In the genomic region with DNA sequence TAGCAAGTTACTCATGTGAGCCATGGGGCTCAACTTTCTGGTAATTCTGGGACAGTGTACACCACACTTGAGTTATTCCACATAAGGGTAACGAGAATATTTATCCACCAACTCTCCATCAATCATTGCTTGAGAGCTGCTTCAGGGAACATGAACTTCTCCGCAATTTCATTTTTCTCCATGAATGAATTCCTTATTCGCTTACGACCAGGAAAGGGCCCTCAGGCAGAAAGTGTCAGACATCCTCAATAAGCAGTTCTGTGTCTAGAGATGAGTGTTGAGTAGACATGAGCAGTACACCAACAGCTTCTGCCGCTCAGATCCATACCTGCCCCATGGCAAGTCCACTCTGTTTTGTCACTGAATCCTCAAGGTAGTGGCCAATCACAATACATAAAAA, we compare ENCODE assay signal across 36 cellular contexts. TPM values are rescaled to one million over a fixed set of nuclear protein-coding genes. Genes with fewer than 3 reads are reported as not detected.
"Had no signal": no experiment of that assay in that cellular context is flagged by ENCODE, and none has a peak within 500 bp of the region (broad histone marks: within the 10 kb centered on the region; RNA-seq: fewer than 3 reads in every experiment).

No MANE protein-coding gene starts in this region.

- DNase-seq: activated B cell treated with CpG ODN at 0.5 μM for 24 hours; activated CD4-positive, alpha-beta memory T cell treated with anti-CD3 and anti-CD28 coated beads, Interleukin-2, amount 10 ng/mL, durations not matched to agents 7 days and 5 days; activated CD4-positive, alpha-beta T cell treated with anti-CD3 and anti-CD28 coated beads for 4 hours; activated CD4-positive, alpha-beta T cell treated with anti-CD3 and anti-CD28 coated beads, Interleukin-2, amount 10 ng/mL, durations not matched to agents 24 days and 14 days; activated CD4-positive, alpha-beta T cell treated with anti-CD3 and anti-CD28 coated beads, Interleukin-2, amount 50 U/mL, for 1 hour; activated CD4-positive, alpha-beta T cell treated with anti-CD3 and anti-CD28 coated beads, Interleukin-2, amount 50 U/mL, for 48 hours; activated CD4-positive, CD25-positive, alpha-beta regulatory T cell treated with anti-CD3 and anti-CD28 coated beads, Interleukin-2, amount 50 U/mL, for 72 hours; activated CD8-positive, alpha-beta memory T cell treated with anti-CD3 and anti-CD28 coated beads for 24 hours; activated CD8-positive, alpha-beta memory T cell treated with anti-CD3 and anti-CD28 coated beads, Interleukin-2, amount 10 ng/mL, durations not matched to agents 7 days and 5 days; activated CD8-positive, alpha-beta memory T cell treated with anti-CD3 and anti-CD28 coated beads, Interleukin-2, amount 50 U/mL, for 48 hours; activated CD8-positive, alpha-beta T cell treated with anti-CD3 and anti-CD28 coated beads, Interleukin-2, amount 10 ng/mL, durations not matched to agents 7 days and 5 days; activated effector memory CD4-positive, alpha-beta T cell treated with Interleukin-2 at 50 U/mL for 16 hours; activated gamma-delta T cell; activated naive CD4-positive, alpha-beta T cell treated with anti-CD3 and anti-CD28 coated beads, Interleukin-2, amount 10 ng/mL, durations not matched to agents 7 days and 5 days; activated naive CD4-positive, alpha-beta T cell treated with Interleukin-2 at 50 U/mL for 16 hours; activated naive CD8-positive, alpha-beta T cell treated with anti-CD3 and anti-CD28 coated beads, Interleukin-2, amount 10 ng/mL, durations not matched to agents 7 days and 5 days; activated naive CD8-positive, alpha-beta T cell treated with anti-CD3 and anti-CD28 coated beads, Interleukin-2, amount 50 U/mL, for 24 hours; activated T-cell treated with anti-CD3 and anti-CD28 coated beads, Interleukin-2, amount 50 U/mL, for 24 hours; activated T-cell treated with anti-CD3 and anti-CD28 coated beads, Interleukin-2, amount 50 U/mL, for 48 hours; amygdala; aorta; body of pancreas; brain microvascular endothelial cell; central memory CD4-positive, alpha-beta T cell; T-helper 1 cell; T-helper 2 cell; T-helper 9 cell had no signal

- H3K36me3 Mint-ChIP-seq: activated CD8-positive, alpha-beta memory T cell treated with anti-CD3 and anti-CD28 coated beads, Interleukin-2, amount 10 ng/mL, durations not matched to agents 7 days and 5 days; activated naive CD4-positive, alpha-beta T cell treated with anti-CD3 and anti-CD28 coated beads, Interleukin-2, amount 10 ng/mL, durations not matched to agents 7 days and 5 days; activated naive CD4-positive, alpha-beta T cell treated with anti-CD3 and anti-CD28 coated beads, Interleukin-2, amount 50 U/mL, for 24 hours; activated naive CD8-positive, alpha-beta T cell; activated naive CD8-positive, alpha-beta T cell treated with anti-CD3 and anti-CD28 coated beads, Interleukin-2, amount 10 ng/mL, durations not matched to agents 7 days and 5 days had no signal

- ATAC-seq: activated CD8-positive, alpha-beta memory T cell treated with anti-CD3 and anti-CD28 coated beads, Interleukin-2, amount 10 ng/mL, durations not matched to agents 7 days and 5 days; activated CD8-positive, alpha-beta T cell treated with anti-CD3 and anti-CD28 coated beads, Interleukin-2, amount 10 ng/mL, durations not matched to agents 7 days and 5 days; activated naive CD8-positive, alpha-beta T cell treated with anti-CD3 and anti-CD28 coated beads, Interleukin-2, amount 50 U/mL, for 24 hours; body of pancreas had no signal

- H3K4me1 Mint-ChIP-seq: activated B cell treated with CpG ODN at 0.5 μM for 24 hours; activated CD4-positive, alpha-beta memory T cell treated with anti-CD3 and anti-CD28 coated beads, Interleukin-2, amount 10 ng/mL, durations not matched to agents 7 days and 5 days; activated CD4-positive, alpha-beta T cell treated with anti-CD3 and anti-CD28 coated beads, Interleukin-2, amount 10 ng/mL, durations not matched to agents 24 days and 14 days; activated CD8-positive, alpha-beta memory T cell treated with anti-CD3 and anti-CD28 coated beads, Interleukin-2, amount 10 ng/mL, durations not matched to agents 7 days and 5 days; activated naive CD4-positive, alpha-beta T cell treated with anti-CD3 and anti-CD28 coated beads, Interleukin-2, amount 10 ng/mL, durations not matched to agents 7 days and 5 days; activated naive CD4-positive, alpha-beta T cell treated with anti-CD3 and anti-CD28 coated beads, Interleukin-2, amount 50 U/mL, for 24 hours; activated naive CD8-positive, alpha-beta T cell treated with anti-CD3 and anti-CD28 coated beads, Interleukin-2, amount 10 ng/mL, durations not matched to agents 7 days and 5 days; activated naive CD8-positive, alpha-beta T cell treated with anti-CD3 and anti-CD28 coated beads, Interleukin-2, amount 50 U/mL, for 24 hours had no signal

- H3K9me3 Mint-ChIP-seq: activated B cell treated with CpG ODN at 0.5 μM for 24 hours; activated CD4-positive, alpha-beta memory T cell treated with anti-CD3 and anti-CD28 coated beads, Interleukin-2, amount 10 ng/mL, durations not matched to agents 7 days and 5 days; activated naive CD4-positive, alpha-beta T cell treated with anti-CD3 and anti-CD28 coated beads, Interleukin-2, amount 10 ng/mL, durations not matched to agents 7 days and 5 days; activated T-helper 2 cell treated with anti-CD3 and anti-CD28 coated beads, Interferon-gamma antibody, Interleukin-2, Interleukin-4, amounts not matched to agents 10 μg/mL and 5 μg/mL and 100 μg/mL, durations not matched to agents 14 hours and 24 hours and 36 hours; T-helper 1 cell treated with Interleukin-12 subunit alpha and Interleukin-12 subunit beta and Interleukin-4 antibody, amounts not matched to agents 30 μg/mL and 1 μg/mL, for 36 hours; T-helper 2 cell treated with Interferon-gamma antibody and Interleukin-4, amounts not matched to agents 5 μg/mL and 100 μg/mL, for 36 hours had no signal

- H3K4me3 Mint-ChIP-seq: activated B cell treated with CpG ODN at 0.5 μM for 24 hours; activated CD4-positive, alpha-beta memory T cell treated with anti-CD3 and anti-CD28 coated beads, Interleukin-2, amount 10 ng/mL, durations not matched to agents 7 days and 5 days; activated CD4-positive, alpha-beta T cell treated with anti-CD3 and anti-CD28 coated beads, Interleukin-2, amount 10 ng/mL, durations not matched to agents 24 days and 14 days; activated CD8-positive, alpha-beta memory T cell treated with anti-CD3 and anti-CD28 coated beads, Interleukin-2, amount 10 ng/mL, durations not matched to agents 7 days and 5 days; activated CD8-positive, alpha-beta T cell treated with anti-CD3 and anti-CD28 coated beads, Interleukin-2, amount 10 ng/mL, durations not matched to agents 7 days and 5 days; activated naive CD4-positive, alpha-beta T cell treated with anti-CD3 and anti-CD28 coated beads, Interleukin-2, amount 10 ng/mL, durations not matched to agents 7 days and 5 days; activated naive CD4-positive, alpha-beta T cell treated with anti-CD3 and anti-CD28 coated beads, Interleukin-2, amount 50 U/mL, for 24 hours; activated naive CD8-positive, alpha-beta T cell; activated naive CD8-positive, alpha-beta T cell treated with anti-CD3 and anti-CD28 coated beads, Interleukin-2, amount 10 ng/mL, durations not matched to agents 7 days and 5 days; activated naive CD8-positive, alpha-beta T cell treated with anti-CD3 and anti-CD28 coated beads, Interleukin-2, amount 50 U/mL, for 24 hours; activated T-cell treated with anti-CD3 and anti-CD28 coated beads, Interleukin-2, amount 50 U/mL, for 24 hours; T-helper 1 cell treated with Interleukin-12 subunit alpha and Interleukin-12 subunit beta and Interleukin-4 antibody, amounts not matched to agents 30 μg/mL and 1 μg/mL, for 36 hours; T-helper 2 cell treated with Interferon-gamma antibody and Interleukin-4, amounts not matched to agents 5 μg/mL and 100 μg/mL, for 36 hours had no signal

- H3K27ac Mint-ChIP-seq: activated B cell treated with CpG ODN at 0.5 μM for 24 hours; activated CD4-positive, alpha-beta memory T cell treated with anti-CD3 and anti-CD28 coated beads, Interleukin-2, amount 10 ng/mL, durations not matched to agents 7 days and 5 days; activated CD4-positive, alpha-beta T cell treated with anti-CD3 and anti-CD28 coated beads, Interleukin-2, amount 10 ng/mL, durations not matched to agents 24 days and 14 days; activated CD8-positive, alpha-beta memory T cell treated with anti-CD3 and anti-CD28 coated beads, Interleukin-2, amount 10 ng/mL, durations not matched to agents 7 days and 5 days; activated CD8-positive, alpha-beta T cell treated with anti-CD3 and anti-CD28 coated beads, Interleukin-2, amount 10 ng/mL, durations not matched to agents 7 days and 5 days; activated naive CD4-positive, alpha-beta T cell treated with anti-CD3 and anti-CD28 coated beads, Interleukin-2, amount 10 ng/mL, durations not matched to agents 7 days and 5 days; activated naive CD4-positive, alpha-beta T cell treated with anti-CD3 and anti-CD28 coated beads, Interleukin-2, amount 50 U/mL, for 24 hours; activated naive CD8-positive, alpha-beta T cell; activated naive CD8-positive, alpha-beta T cell treated with anti-CD3 and anti-CD28 coated beads, Interleukin-2, amount 10 ng/mL, durations not matched to agents 7 days and 5 days; activated naive CD8-positive, alpha-beta T cell treated with anti-CD3 and anti-CD28 coated beads, Interleukin-2, amount 50 U/mL, for 24 hours; activated T-cell treated with anti-CD3 and anti-CD28 coated beads, Interleukin-2, amount 50 U/mL, for 24 hours; activated T-helper 2 cell treated with anti-CD3 and anti-CD28 coated beads, Interferon-gamma antibody, Interleukin-2, Interleukin-4, amounts not matched to agents 10 μg/mL and 5 μg/mL and 100 μg/mL, durations not matched to agents 14 hours and 24 hours and 36 hours; T-helper 1 cell treated with Interleukin-12 subunit alpha and Interleukin-12 subunit beta and Interleukin-4 antibody, amounts not matched to agents 30 μg/mL and 1 μg/mL, for 36 hours; T-helper 2 cell treated with Interferon-gamma antibody and Interleukin-4, amounts not matched to agents 5 μg/mL and 100 μg/mL, for 36 hours had no signal

RNA-seq across cellular contexts. Expression of a gene that starts 24.8 kb away (rescaled TPM):
- total RNA-seq: activated B cell treated with CpG ODN at 0.5 μM for 24 hours; activated CD4-positive, alpha-beta memory T cell treated with anti-CD3 and anti-CD28 coated beads, Interleukin-2, amount 10 ng/mL, durations not matched to agents 7 days and 5 days; activated CD4-positive, alpha-beta T cell treated with anti-CD3 and anti-CD28 coated beads, Interleukin-2, amount 10 ng/mL, durations not matched to agents 24 days and 14 days; activated CD8-positive, alpha-beta memory T cell treated with anti-CD3 and anti-CD28 coated beads, Interleukin-2, amount 10 ng/mL, durations not matched to agents 7 days and 5 days; activated CD8-positive, alpha-beta T cell treated with anti-CD3 and anti-CD28 coated beads, Interleukin-2, amount 10 ng/mL, durations not matched to agents 7 days and 5 days; activated naive CD8-positive, alpha-beta T cell treated with anti-CD3 and anti-CD28 coated beads, Interleukin-2, amount 10 ng/mL, durations not matched to agents 7 days and 5 days; activated T-helper 2 cell treated with anti-CD3 and anti-CD28 coated beads, Interferon-gamma antibody, Interleukin-2, Interleukin-4, amounts not matched to agents 10 μg/mL and 5 μg/mL and 100 μg/mL, durations not matched to agents 14 hours and 24 hours and 36 hours; aorta; astrocyte; body of pancreas; breast epithelium; cardiac septum; cerebellum had no signal

RNA-seq across cellular contexts. Expression of a gene that starts 38.8 kb away (rescaled TPM):
- total RNA-seq: activated B cell treated with CpG ODN at 0.5 μM for 24 hours; activated CD4-positive, alpha-beta memory T cell treated with anti-CD3 and anti-CD28 coated beads, Interleukin-2, amount 10 ng/mL, durations not matched to agents 7 days and 5 days; activated CD4-positive, alpha-beta T cell treated with anti-CD3 and anti-CD28 coated beads, Interleukin-2, amount 10 ng/mL, durations not matched to agents 24 days and 14 days; activated CD8-positive, alpha-beta memory T cell treated with anti-CD3 and anti-CD28 coated beads, Interleukin-2, amount 10 ng/mL, durations not matched to agents 7 days and 5 days; activated CD8-positive, alpha-beta T cell treated with anti-CD3 and anti-CD28 coated beads, Interleukin-2, amount 10 ng/mL, durations not matched to agents 7 days and 5 days; activated naive CD8-positive, alpha-beta T cell treated with anti-CD3 and anti-CD28 coated beads, Interleukin-2, amount 10 ng/mL, durations not matched to agents 7 days and 5 days; activated T-helper 2 cell treated with anti-CD3 and anti-CD28 coated beads, Interferon-gamma antibody, Interleukin-2, Interleukin-4, amounts not matched to agents 10 μg/mL and 5 μg/mL and 100 μg/mL, durations not matched to agents 14 hours and 24 hours and 36 hours; aorta; astrocyte; body of pancreas; breast epithelium; cardiac septum; cerebellum had no signal

RNA-seq across cellular contexts. Expression of a gene that starts 57.6 kb away (rescaled TPM):
- total RNA-seq: activated B cell treated with CpG ODN at 0.5 μM for 24 hours; activated CD4-positive, alpha-beta memory T cell treated with anti-CD3 and anti-CD28 coated beads, Interleukin-2, amount 10 ng/mL, durations not matched to agents 7 days and 5 days; activated CD4-positive, alpha-beta T cell treated with anti-CD3 and anti-CD28 coated beads, Interleukin-2, amount 10 ng/mL, durations not matched to agents 24 days and 14 days; activated CD8-positive, alpha-beta memory T cell treated with anti-CD3 and anti-CD28 coated beads, Interleukin-2, amount 10 ng/mL, durations not matched to agents 7 days and 5 days; activated CD8-positive, alpha-beta T cell treated with anti-CD3 and anti-CD28 coated beads, Interleukin-2, amount 10 ng/mL, durations not matched to agents 7 days and 5 days; activated naive CD8-positive, alpha-beta T cell treated with anti-CD3 and anti-CD28 coated beads, Interleukin-2, amount 10 ng/mL, durations not matched to agents 7 days and 5 days; activated T-helper 2 cell treated with anti-CD3 and anti-CD28 coated beads, Interferon-gamma antibody, Interleukin-2, Interleukin-4, amounts not matched to agents 10 μg/mL and 5 μg/mL and 100 μg/mL, durations not matched to agents 14 hours and 24 hours and 36 hours; aorta; astrocyte; body of pancreas; breast epithelium; cardiac septum; cerebellum had no signal
